In genomic region chr6:89002523-89002922, GRCh38 we compare ENCODE assay signal across 21 cellular contexts.
"Had no signal": no experiment of that assay in that cellular context is flagged by ENCODE, and none has a peak within 500 bp of the region (broad histone marks: within the 10 kb centered on the region; RNA-seq: fewer than 3 reads in every experiment).

No MANE protein-coding gene starts in this region.

- H3K4me3 ChIP-seq: coronary artery, esophagus muscularis mucosa, lower lobe of right lung, prostate gland, right atrium auricular region, skin epidermis, spleen, thoracic aorta, tibial nerve, upper lobe of left lung had no signal

- DNase-seq: dermis blood vessel endothelial cell; effector memory CD4-positive, alpha-beta T cell; hypothalamus; immature natural killer cell; left ventricle myocardium superior; lower lobe of right lung; naive thymus-derived CD8-positive, alpha-beta T cell; nephron progenitor cell; nucleus accumbens; spleen; stimulated activated CD4-positive, alpha-beta T cell treated with anti-CD3 and anti-CD28 coated beads, Interleukin-2, amount 100 ng/mL, for 48 hours; stimulated activated naive B cell treated with anti-CD40 and anti-IgM and Interleukin-4, amounts not matched to agents 10 μg/mL and 1 μg/mL and 100 μg/mL, for 72 hours; upper lobe of left lung had no signal

- H3K27me3 Mint-ChIP-seq: stimulated activated naive B cell treated with anti-CD40 and anti-IgM and Interleukin-4, amounts not matched to agents 10 μg/mL and 1 μg/mL and 100 μg/mL, for 72 hours; stimulated activated naive CD8-positive, alpha-beta T cell treated with anti-CD3 and anti-CD28 coated beads, Interleukin-15, Interleukin-2, amounts not matched to agents 100 ng/mL and 50 ng/mL, for 24 hours had no signal

- H3K27ac Mint-ChIP-seq: naive thymus-derived CD8-positive, alpha-beta T cell; nephron progenitor cell; stimulated activated naive B cell treated with anti-CD40 and anti-IgM and Interleukin-4, amounts not matched to agents 10 μg/mL and 1 μg/mL and 100 μg/mL, for 72 hours; stimulated activated naive CD8-positive, alpha-beta T cell treated with anti-CD3 and anti-CD28 coated beads, Interleukin-15, Interleukin-2, amounts not matched to agents 100 ng/mL and 50 ng/mL, for 24 hours had no signal

- H3K4me3 Mint-ChIP-seq: immature natural killer cell; naive thymus-derived CD8-positive, alpha-beta T cell; nephron progenitor cell; stimulated activated naive B cell treated with anti-CD40 and anti-IgM and Interleukin-4, amounts not matched to agents 10 μg/mL and 1 μg/mL and 100 μg/mL, for 72 hours; stimulated activated naive CD8-positive, alpha-beta T cell treated with anti-CD3 and anti-CD28 coated beads, Interleukin-15, Interleukin-2, amounts not matched to agents 100 ng/mL and 50 ng/mL, for 24 hours had no signal

- H3K36me3 ChIP-seq: esophagus muscularis mucosa, lower lobe of right lung, prostate gland, right atrium auricular region, spleen, thoracic aorta, tibial nerve, upper lobe of left lung had no signal

- H3K4me1 ChIP-seq: prostate gland, right atrium auricular region had no signal

- H3K9me3 Mint-ChIP-seq: immature natural killer cell; nephron progenitor cell; stimulated activated naive B cell treated with anti-CD40 and anti-IgM and Interleukin-4, amounts not matched to agents 10 μg/mL and 1 μg/mL and 100 μg/mL, for 72 hours; stimulated activated naive CD8-positive, alpha-beta T cell treated with anti-CD3 and anti-CD28 coated beads, Interleukin-15, Interleukin-2, amounts not matched to agents 100 ng/mL and 50 ng/mL, for 24 hours had no signal

- H3K9me3 ChIP-seq: esophagus muscularis mucosa, lower lobe of right lung, prostate gland, right atrium auricular region, spleen, thoracic aorta, tibial nerve, upper lobe of left lung had no signal

- H3K27ac ChIP-seq: coronary artery, esophagus muscularis mucosa, lower lobe of right lung, prostate gland, right atrium auricular region, skin epidermis, spleen, thoracic aorta, tibial nerve, upper lobe of left lung had no signal

- H3K36me3 Mint-ChIP-seq: naive thymus-derived CD8-positive, alpha-beta T cell; stimulated activated naive B cell treated with anti-CD40 and anti-IgM and Interleukin-4, amounts not matched to agents 10 μg/mL and 1 μg/mL and 100 μg/mL, for 72 hours had no signal
